ENCODE assay signal across 11 cellular contexts in genomic region chr2:223929575-223930001, GRCh38. TPM values are rescaled to one million over a fixed set of nuclear protein-coding genes. Genes with fewer than 3 reads are reported as not detected.
DNase-seq lines count a peak whose midpoint lies in the region; ATAC-seq and TF ChIP-seq lines count a peak whose summit lies in the region.
"Had no signal": no experiment of that assay in that cellular context is flagged by ENCODE, and none has a peak within 500 bp of the region (broad histone marks: within the 10 kb centered on the region; RNA-seq: fewer than 3 reads in every experiment).

No MANE protein-coding gene starts in this region.

- in situ Hi-C loops in GM13976 (cut with MboI; ENCODE audit: low sequenced_read_pairs, unreplicated experiment): no loop called here

- CTCF ChIA-PET in activated CD4-positive, alpha-beta T cell treated with anti-CD3 and anti-CD28 coated beads, Interleukin-2, amount 10 ng/mL, durations not matched to agents 7 days and 5 days (lab: Charles Lee): interaction anchor here (0.7 to 1.4 kb wide), 4 partner anchors 11 to 106 kb away, joined by 3 read pairs; no protein-coding TSS in a partner anchor

- peaks cover 62% of the 10 kb centered on the region for H3K4me1 Mint-ChIP-seq in activated CD4-positive, alpha-beta T cell treated with anti-CD3 and anti-CD28 coated beads, Interleukin-2, amount 10 ng/mL, durations not matched to agents 7 days and 5 days
- peaks cover 49% of the 10 kb centered on the region for H3K4me1 Mint-ChIP-seq in central memory CD8-positive, alpha-beta T cell
- H3K4me1 Mint-ChIP-seq in stimulated activated effector memory CD8-positive, alpha-beta T cell treated with anti-CD3 and anti-CD28 coated beads, Interleukin-12 subunit alpha, Interleukin-12 subunit beta, amount 100 ng/mL, for 72 hours: peaks cover 44% of the 10 kb centered on the region

- peaks cover 29% of the 10 kb centered on the region for H3K36me3 Mint-ChIP-seq in activated CD4-positive, alpha-beta T cell treated with anti-CD3 and anti-CD28 coated beads, Interleukin-2, amount 10 ng/mL, durations not matched to agents 7 days and 5 days (ENCODE audit: low read depth)
- H3K36me3 Mint-ChIP-seq in central memory CD8-positive, alpha-beta T cell (ENCODE audit: insufficient read depth): peaks cover 7% of the 10 kb centered on the region
- H3K36me3 Mint-ChIP-seq in stimulated activated effector memory CD8-positive, alpha-beta T cell treated with anti-CD3 and anti-CD28 coated beads, Interleukin-12 subunit alpha, Interleukin-12 subunit beta, amount 100 ng/mL, for 72 hours: peaks cover 6% of the 10 kb centered on the region

- POLR2A ChIA-PET in activated CD4-positive, alpha-beta T cell treated with anti-CD3 and anti-CD28 coated beads, Interleukin-2, amount 10 ng/mL, durations not matched to agents 7 days and 5 days (lab: Charles Lee): no interaction called here

- TF ChIP-seq CTCF in GM13976 (IDR thresholded peaks at IDR 0.05; ENCODE audit: borderline replicate concordance, control extremely low read depth, extremely low read depth, insufficient read depth, missing control alignments): no peak

- H3K27me3 Mint-ChIP-seq in activated CD4-positive, alpha-beta T cell treated with anti-CD3 and anti-CD28 coated beads, Interleukin-2, amount 10 ng/mL, durations not matched to agents 7 days and 5 days: no peaks in the 10 kb centered on the region
- no peaks in the 10 kb centered on the region for H3K27me3 Mint-ChIP-seq in central memory CD8-positive, alpha-beta T cell

- DNase-seq in activated CD4-positive, alpha-beta T cell treated with anti-CD3 and anti-CD28 coated beads, Interleukin-2, amount 10 ng/mL, durations not matched to agents 7 days and 5 days: peak; percentile 58
- no peak for DNase-seq in activated CD4-positive, alpha-beta T cell treated with anti-CD3 and anti-CD28 coated beads, Interleukin-2, amount 50 U/mL, for 4 hours
- DNase-seq in NOMO-1 treated with DMSO at 0.1 percent for 48 hours (lab: John Stamatoyannopoulos, UW; ENCODE audit: unreplicated experiment) (peak; percentile 42), COR-L47 (lab: John Stamatoyannopoulos, UW) (no peak), GM13976 (ENCODE audit: low spot score) (no peak), NCI-H748 treated with DMSO at 0.1 percent for 48 hours (lab: John Stamatoyannopoulos, UW) (no peak)
- no peak for DNase-seq in central memory CD8-positive, alpha-beta T cell (ENCODE audit: low spot score in 2 of 2)
- no peak for DNase-seq in stimulated activated effector memory CD8-positive, alpha-beta T cell treated with anti-CD3 and anti-CD28 coated beads, Interleukin-12 subunit alpha, Interleukin-12 subunit beta, amount 100 ng/mL, for 72 hours (ENCODE audit: low spot score in 2 of 2)
- DNase-seq: adrenal gland, NCI-H510A treated with DMSO at 0.1 percent for 48 hours, occipital lobe had no signal

- peak overlapping the region; percentile 50 for H3K4me3 Mint-ChIP-seq in activated CD4-positive, alpha-beta T cell treated with anti-CD3 and anti-CD28 coated beads, Interleukin-2, amount 10 ng/mL, durations not matched to agents 7 days and 5 days
- H3K4me3 Mint-ChIP-seq in central memory CD8-positive, alpha-beta T cell: peak overlapping the region; percentile 50
- peak overlapping the region; percentile 22 for H3K4me3 Mint-ChIP-seq in stimulated activated effector memory CD8-positive, alpha-beta T cell treated with anti-CD3 and anti-CD28 coated beads, Interleukin-12 subunit alpha, Interleukin-12 subunit beta, amount 100 ng/mL, for 72 hours

- peaks cover 6% of the 10 kb centered on the region for H3K9me3 Mint-ChIP-seq in activated CD4-positive, alpha-beta T cell treated with anti-CD3 and anti-CD28 coated beads, Interleukin-2, amount 10 ng/mL, durations not matched to agents 7 days and 5 days
- no peaks in the 10 kb centered on the region for H3K9me3 Mint-ChIP-seq in central memory CD8-positive, alpha-beta T cell
- no peaks in the 10 kb centered on the region for H3K9me3 Mint-ChIP-seq in stimulated activated effector memory CD8-positive, alpha-beta T cell treated with anti-CD3 and anti-CD28 coated beads, Interleukin-12 subunit alpha, Interleukin-12 subunit beta, amount 100 ng/mL, for 72 hours

- H3K27ac Mint-ChIP-seq in activated CD4-positive, alpha-beta T cell treated with anti-CD3 and anti-CD28 coated beads, Interleukin-2, amount 10 ng/mL, durations not matched to agents 7 days and 5 days: peak overlapping the region; percentile 83
- H3K27ac Mint-ChIP-seq in central memory CD8-positive, alpha-beta T cell (ENCODE audit: low read depth): peak overlapping the region; percentile 53
- H3K27ac Mint-ChIP-seq in stimulated activated effector memory CD8-positive, alpha-beta T cell treated with anti-CD3 and anti-CD28 coated beads, Interleukin-12 subunit alpha, Interleukin-12 subunit beta, amount 100 ng/mL, for 72 hours: peak overlapping the region; percentile 71

- ATAC-seq in central memory CD8-positive, alpha-beta T cell (replicated peaks; ENCODE audit: extremely low read depth, poor library complexity, severe bottlenecking): peak; percentile 88
- ATAC-seq in stimulated activated effector memory CD8-positive, alpha-beta T cell treated with anti-CD3 and anti-CD28 coated beads, Interleukin-12 subunit alpha, Interleukin-12 subunit beta, amount 100 ng/mL, for 72 hours: peak; percentile 80

RNA-seq across cellular contexts. Expression of gene WDFY1, which starts 15.5 kb away (rescaled TPM):
- total RNA-seq in activated CD4-positive, alpha-beta T cell treated with anti-CD3 and anti-CD28 coated beads, Interleukin-2, amount 10 ng/mL, durations not matched to agents 7 days and 5 days: 10 to 100 TPM; 79.2 to 82.5 TPM

RNA-seq across cellular contexts. Expression of gene MRPL44, which starts 27.7 kb away (rescaled TPM):
- total RNA-seq in activated CD4-positive, alpha-beta T cell treated with anti-CD3 and anti-CD28 coated beads, Interleukin-2, amount 10 ng/mL, durations not matched to agents 7 days and 5 days: 10 to 100 TPM; 29.6 to 32.1 TPM

Comparison
In these comparisons a context has a peak if more than half of its experiments do, and no peak if none do; other contexts are left out.
1. DNase-seq: peak in activated CD4-positive, alpha-beta T cell treated with anti-CD3 and anti-CD28 coated beads, Interleukin-2, amount 10 ng/mL, durations not matched to agents 7 days and 5 days (single experiment) and NOMO-1 treated with DMSO at 0.1 percent for 48 hours (single experiment); none in activated CD4-positive, alpha-beta T cell treated with anti-CD3 and anti-CD28 coated beads, Interleukin-2, amount 50 U/mL, for 4 hours (0 of 2), central memory CD8-positive, alpha-beta T cell (0 of 2), stimulated activated effector memory CD8-positive, alpha-beta T cell treated with anti-CD3 and anti-CD28 coated beads, Interleukin-12 subunit alpha, Interleukin-12 subunit beta, amount 100 ng/mL, for 72 hours (0 of 2), COR-L47 (single experiment), GM13976 (single experiment) and NCI-H748 treated with DMSO at 0.1 percent for 48 hours (single experiment).
2. Peak in every context shown above with its lines, with median percentiles within 50 percentile points of each other: H3K27ac Mint-ChIP-seq and H3K4me3 Mint-ChIP-seq.